In genomic region chr5:14748180-14748900, GRCh38 we compare ENCODE assay signal across 19 cellular contexts.
A peak's percentile ranks its signal among the peaks of the same experiment; 100 is the strongest.
DNase-seq lines count a peak whose midpoint lies in the region; ATAC-seq and TF ChIP-seq lines count a peak whose summit lies in the region.
"Had no signal": no experiment of that assay in that cellular context is flagged by ENCODE, and none has a peak within 500 bp of the region (broad histone marks: within the 10 kb centered on the region; RNA-seq: fewer than 3 reads in every experiment).

No MANE protein-coding gene starts in this region.

- H3K27ac Mint-ChIP-seq in T-helper 17 cell, result peak overlapping the region; percentile 51

- peaks cover 12% of the 10 kb centered on the region for H3K36me3 Mint-ChIP-seq in T-helper 17 cell (ENCODE audit: low read depth)

- no peak overlapping the region for H3K4me3 ChIP-seq in tibial artery
- H3K4me3 ChIP-seq: SJCRH30 had no signal

- H3K36me3 ChIP-seq in tibial artery, result peaks cover 41 to 81% (median 61%) of the 10 kb centered on the region in 3 donors
- H3K36me3 ChIP-seq: SJCRH30 had no signal

- H3K27me3 ChIP-seq in tibial artery, result no peaks in the 10 kb centered on the region
- H3K27me3 ChIP-seq: SJCRH30 had no signal

- intact Hi-C loops in posterior vena cava (cut with DNase I) (no loop called here), tibial artery (cut with DNase I; ENCODE audit: low total_unique reads) (no loop called here)

- H3K27ac ChIP-seq in tibial artery, result peak overlapping the region; percentile 3 to 47
- H3K27ac ChIP-seq: KMS-11, SJCRH30 had no signal

- no peak overlapping the region for H3K4me3 Mint-ChIP-seq in T-helper 17 cell

- DNase-seq in T-helper 17 cell (no peak), fibroblast of gingiva (ENCODE audit: low read depth) (peak; percentile 26), posterior vena cava (ENCODE audit: low spot score) (peak; percentile 89), tibial artery (peak; percentile 54 to 86)
- no peak for DNase-seq in activated T-cell treated with anti-CD3 and anti-CD28 coated beads, Interleukin-2, amount 50 U/mL, for 1 hour
- no peak for DNase-seq in activated effector memory CD4-positive, alpha-beta T cell treated with anti-CD3 and anti-CD28 coated beads, Interleukin-2, amount 50 U/mL, for 16 hours
- DNase-seq: ACHN, C1 segment of cervical spinal cord, DMS79, MV-4-11, NCI-H187, NCI-H2107, NCI-H2227 treated with DMSO at 0.1 percent for 48 hours, NCI-H510A treated with DMSO at 0.1 percent for 48 hours, NCI-H82, RPMI8226, SJCRH30 had no signal

- TF ChIP-seq CTCF in tibial artery (IDR thresholded peaks at IDR 0.05), result no peak

- no peaks in the 10 kb centered on the region for H3K27me3 Mint-ChIP-seq in T-helper 17 cell

- H3K4me1 ChIP-seq in tibial artery, result peaks cover 0 to 22% (median 3%) of the 10 kb centered on the region in 4 donors
- H3K4me1 ChIP-seq: SJCRH30 had no signal

- H3K4me1 Mint-ChIP-seq in T-helper 17 cell, result peaks cover 10% of the 10 kb centered on the region

- H3K9me3 ChIP-seq in T-helper 17 cell (ENCODE audit: control insufficient read depth, low read length, poor library complexity, severe bottlenecking) (no peaks in the 10 kb centered on the region), tibial artery (no peaks in the 10 kb centered on the region)
- H3K9me3 ChIP-seq: SJCRH30 had no signal

- ATAC-seq in T-helper 17 cell (no peak), HG02981 (IDR thresholded peaks at IDR 0.05; ENCODE audit: unreplicated experiment) (no peak)

Comparison
In these comparisons a context has a peak if more than half of its experiments do, and no peak if none do; other contexts are left out.
1. DNase-seq: peak in fibroblast of gingiva (single experiment), posterior vena cava (single experiment) and tibial artery (2 of 2); none in T-helper 17 cell (0 of 3), activated T-cell treated with anti-CD3 and anti-CD28 coated beads, Interleukin-2, amount 50 U/mL, for 1 hour (single experiment) and activated effector memory CD4-positive, alpha-beta T cell treated with anti-CD3 and anti-CD28 coated beads, Interleukin-2, amount 50 U/mL, for 16 hours (single experiment).